In genomic region chr2:86434290-86434689, GRCh38 we compare ENCODE assay signal across 24 cellular contexts.
"Had no signal": no experiment of that assay in that cellular context is flagged by ENCODE, and none has a peak within 500 bp of the region (broad histone marks: within the 10 kb centered on the region; RNA-seq: fewer than 3 reads in every experiment).

No MANE protein-coding gene starts in this region.

- H3K27me3 ChIP-seq: gastrocnemius medialis, heart right ventricle, left lung had no signal

- H3K36me3 ChIP-seq: esophagus squamous epithelium, gastrocnemius medialis, heart right ventricle, left lung, lower lobe of right lung had no signal

- FAIRE-seq: endometrium, keratinocyte had no signal

- ATAC-seq: effector memory CD8-positive, alpha-beta T cell; esophagus mucosa; gastrocnemius medialis; heart right ventricle; left cardiac atrium; left lung; left ventricle myocardium superior; lower lobe of right lung; mucosa of descending colon had no signal

- DNase-seq: effector CD8-positive, alpha-beta T cell; effector memory CD8-positive, alpha-beta T cell; endodermal cell; erythroblast; esophagus squamous epithelium; foreskin fibroblast; foreskin melanocyte; gastrocnemius medialis; glutamatergic neuron; head of caudate nucleus; heart right ventricle; hippocampal formation; left cardiac atrium; left lung; left ventricle myocardium superior; lower lobe of right lung; mesenchymal stem cell; mucosa of descending colon; naive B cell had no signal

- H3K27ac ChIP-seq: coronary artery, epithelial cell of prostate, esophagus squamous epithelium, gastrocnemius medialis, heart right ventricle, left lung, lower lobe of right lung had no signal

- H3K4me3 ChIP-seq: coronary artery, esophagus squamous epithelium, gastrocnemius medialis, heart right ventricle, left lung, lower lobe of right lung, mucosa of descending colon had no signal

- H3K4me1 ChIP-seq: esophagus squamous epithelium, gastrocnemius medialis, heart right ventricle, left lung had no signal
